Comparison of ENCODE assay signal across 9 cellular contexts in genomic region chr5:126776499-126777256, GRCh38. TPM values are rescaled to one million over a fixed set of nuclear protein-coding genes. Genes with fewer than 3 reads are reported as not detected.
DNase-seq lines count a peak whose midpoint lies in the region; ATAC-seq, FAIRE-seq and TF ChIP-seq lines count a peak whose summit lies in the region.
"Had no signal": no experiment of that assay in that cellular context is flagged by ENCODE, and none has a peak within 500 bp of the region (broad histone marks: within the 10 kb centered on the region; RNA-seq: fewer than 3 reads in every experiment).

LMNB1 (plus strand) TSS chr5:126777136; CDS start chr5:126777509, 373 bp downstream.

- DNase-seq in Ammon's horn (ENCODE audit: low spot score) = peak; percentile 92
- DNase-seq in GM19238 (ENCODE audit: insufficient read length, low spot score) = peak; percentile 75
- DNase-seq in NCI-H510A (lab: John Stamatoyannopoulos, UW) = peak; percentile 77
- peak; percentile 96 for DNase-seq in activated CD4-positive, CD25-positive, alpha-beta regulatory T cell treated with anti-CD3 and anti-CD28 coated beads, Interleukin-2, amount 50 U/mL, for 72 hours
- DNase-seq in cerebellar cortex (ENCODE audit: low spot score) = peak; percentile 94
- no peak for DNase-seq in keratinocyte (ENCODE audit: low read depth, low spot score)
- DNase-seq in stimulated activated CD4-positive, alpha-beta T cell treated with anti-CD3 and anti-CD28 coated beads, Interleukin-12 subunit alpha, Interleukin-12 subunit beta, amount 100 ng/mL, for 48 hours (ENCODE audit: low read depth in 2 of 3, low spot score in 1 of 3) = peak; percentile 88 to 93 (median 92)

- H3K27me3 ChIP-seq in keratinocyte (ENCODE audit: control insufficient read depth, extremely low read depth, insufficient read depth, low read length) = no peaks in the 10 kb centered on the region

- H3K4me2 ChIP-seq in keratinocyte (ENCODE audit: control insufficient read depth, extremely low read depth, insufficient read depth, low read depth, low read length) = peak within 1 kb of the TSS; percentile 93

- no peak for TF ChIP-seq CTCF in keratinocyte (optimal IDR thresholded peaks at IDR 0.05 in 1 of 3, IDR thresholded peaks at IDR 0.05 in 1 of 3, conservative IDR thresholded peaks at IDR 0.05 in 1 of 3; ENCODE audit: extremely low read depth in 1 of 3, insufficient read depth in 2 of 3, low read length in 3 of 3)

- no peaks in the 10 kb centered on the region for H4K20me1 ChIP-seq in keratinocyte (ENCODE audit: control insufficient read depth, extremely low read depth, insufficient read depth, low read length)

- peak within 1 kb of the TSS; percentile 53 to 85 (median 77) for H3K4me3 ChIP-seq in keratinocyte (ENCODE audit: control insufficient read depth in 2 of 3, extremely low read depth in 1 of 3, insufficient read depth in 2 of 3, low read depth in 1 of 3, low read length in 3 of 3)

- dilution Hi-C loops in keratinocyte (cut with MboI; ENCODE audit: extremely low pct_ligation_motif_present, low sequenced_read_pairs) = no loop called here

- H3K9me1 ChIP-seq in keratinocyte (ENCODE audit: control insufficient read depth, extremely low read depth, insufficient read depth, low read length) = no peaks in the 10 kb centered on the region

- no peaks in the 10 kb centered on the region for H3K36me3 ChIP-seq in keratinocyte (ENCODE audit: control insufficient read depth in 2 of 2, extremely low read depth in 1 of 2, insufficient read depth in 2 of 2, low read length in 2 of 2)

- H3K4me1 ChIP-seq in keratinocyte (ENCODE audit: control insufficient read depth, extremely low read depth, insufficient read depth, low read length) = peaks cover 20% of the 10 kb centered on the region

- H3K27ac ChIP-seq in keratinocyte (ENCODE audit: control insufficient read depth, insufficient read depth, low read length) = peak within 1 kb of the TSS; percentile 71

- H3K79me2 ChIP-seq in keratinocyte (ENCODE audit: control insufficient read depth, insufficient read depth, low read length) = peaks cover 37% of the 10 kb centered on the region

- FAIRE-seq in keratinocyte (lab: Jason Lieb, UNC) = no peak
- FAIRE-seq: islet of Langerhans had no signal

- H2AFZ ChIP-seq in keratinocyte (ENCODE audit: control insufficient read depth, low read length) = peak within 1 kb of the TSS; percentile 91

- peak within 1 kb of the TSS; percentile 77 for H3K9ac ChIP-seq in keratinocyte (ENCODE audit: control insufficient read depth, extremely low read depth, insufficient read depth, low read length)

- H3K9me3 ChIP-seq in keratinocyte (ENCODE audit: control insufficient read depth, low read depth, low read length) = no peaks in the 10 kb centered on the region

- peak; percentile 67 for ATAC-seq in HG03439 (IDR thresholded peaks at IDR 0.05; ENCODE audit: unreplicated experiment)

RNA-seq across cellular contexts. Expression of gene LMNB1, which starts in this region (rescaled TPM):
- polyA plus RNA-seq in keratinocyte = 1.1 to 13.7 TPM (median 11.0 TPM) in 3 replicates
- 0.84 TPM for polyA plus RNA-seq in keratinocyte (2011; ENCODE audit: low read depth)
- 2.1 and 4.0 TPM in 2 replicates for polyA plus RNA-seq in keratinocyte (2011; cell fraction: cytosol; rRNA removed)
- polyA plus RNA-seq in keratinocyte (2011; cell fraction: nucleus; rRNA removed) = 2.3 and 3.1 TPM in 2 replicates
- polyA plus RNA-seq in keratinocyte (2012; ENCODE audit: low replicate concordance) = 0.69 and 15.0 TPM in 2 replicates
- 0.43 to 6.3 TPM (median 5.8 TPM) in 3 replicates for polyA minus RNA-seq in keratinocyte
- polyA minus RNA-seq in keratinocyte (2011; cell fraction: cytosol; rRNA and poly(A)+ RNA removed) = 4.8 TPM
- 2.2 and 2.9 TPM in 2 replicates for polyA minus RNA-seq in keratinocyte (2011; cell fraction: nucleus; rRNA and poly(A)+ RNA removed)
